In the genomic region with DNA sequence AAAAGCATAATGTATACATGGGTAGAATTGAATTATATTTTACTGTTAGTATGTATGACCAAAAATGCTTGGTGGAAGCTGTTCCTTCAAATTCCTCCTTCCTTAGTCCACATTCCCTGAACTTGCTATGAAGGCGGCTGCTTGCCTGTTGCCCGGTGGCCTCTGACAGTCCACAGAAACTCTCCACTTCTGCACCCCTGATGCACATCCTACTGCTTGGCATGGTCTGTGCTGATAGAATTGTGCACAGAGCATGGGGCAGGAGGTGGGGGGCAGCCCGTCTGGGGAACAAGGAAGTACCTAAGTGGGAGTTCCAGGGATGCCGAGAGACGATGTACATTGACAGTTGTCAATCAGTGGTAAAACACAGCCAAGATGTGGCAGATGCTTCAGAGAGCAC, we compare ENCODE assay signal across 31 cellular contexts. TPM values are rescaled to one million over a fixed set of nuclear protein-coding genes. Genes with fewer than 3 reads are reported as not detected.
"Had no signal": no experiment of that assay in that cellular context is flagged by ENCODE, and none has a peak within 500 bp of the region (broad histone marks: within the 10 kb centered on the region; RNA-seq: fewer than 3 reads in every experiment).

No MANE protein-coding gene starts in this region.

- H3K4me1 Mint-ChIP-seq: activated CD4-positive, alpha-beta T cell treated with anti-CD3 and anti-CD28 coated beads for 36 hours; activated CD4-positive, alpha-beta T cell treated with anti-CD3 and anti-CD28 coated beads, Interleukin-2, amount 10 ng/mL, durations not matched to agents 7 days and 5 days; activated naive CD4-positive, alpha-beta T cell treated with anti-CD3 and anti-CD28 coated beads, Interleukin-2, amount 10 ng/mL, durations not matched to agents 7 days and 5 days; activated naive CD8-positive, alpha-beta T cell treated with anti-CD3 and anti-CD28 coated beads, Interleukin-2, amount 50 U/mL, for 24 hours had no signal

- H3K9me3 ChIP-seq: MG63 had no signal

- ATAC-seq: activated CD4-positive, alpha-beta T cell treated with anti-CD3 and anti-CD28 coated beads for 36 hours; activated CD4-positive, CD25-positive, alpha-beta regulatory T cell treated with anti-CD3 and anti-CD28 coated beads, Interleukin-2, amount 50 U/mL, for 24 hours; activated CD8-positive, alpha-beta T cell treated with anti-CD3 and anti-CD28 coated beads, Interleukin-2, amount 10 ng/mL, durations not matched to agents 7 days and 5 days; activated naive CD8-positive, alpha-beta T cell treated with anti-CD3 and anti-CD28 coated beads, Interleukin-2, amount 50 U/mL, for 24 hours; activated T-cell treated with anti-CD3 and anti-CD28 coated beads, Interleukin-2, amount 50 U/mL, for 4 hours; WTC11 had no signal

- H3K4me3 Mint-ChIP-seq: activated CD4-positive, alpha-beta T cell treated with anti-CD3 and anti-CD28 coated beads for 36 hours; activated CD4-positive, alpha-beta T cell treated with anti-CD3 and anti-CD28 coated beads, Interleukin-2, amount 10 ng/mL, durations not matched to agents 7 days and 5 days; activated CD8-positive, alpha-beta T cell treated with anti-CD3 and anti-CD28 coated beads, Interleukin-2, amount 10 ng/mL, durations not matched to agents 7 days and 5 days; activated naive CD4-positive, alpha-beta T cell treated with anti-CD3 and anti-CD28 coated beads, Interleukin-2, amount 10 ng/mL, durations not matched to agents 7 days and 5 days; activated naive CD8-positive, alpha-beta T cell; activated naive CD8-positive, alpha-beta T cell treated with anti-CD3 and anti-CD28 coated beads, Interleukin-2, amount 50 U/mL, for 24 hours; activated T-cell treated with anti-CD3 and anti-CD28 coated beads, Interleukin-2, amount 50 U/mL, for 4 hours; T-helper 1 cell treated with Interleukin-12 subunit alpha and Interleukin-12 subunit beta and Interleukin-4 antibody, amounts not matched to agents 30 μg/mL and 1 μg/mL, for 36 hours; T-helper 2 cell treated with Interferon-gamma antibody and Interleukin-4, amounts not matched to agents 5 μg/mL and 100 μg/mL, for 36 hours; WTC11 had no signal

- H3K4me1 ChIP-seq: SJSA1 had no signal

- H3K27ac ChIP-seq: brain microvascular endothelial cell, PC-9, SJSA1 had no signal

- H2AFZ ChIP-seq: PC-9 had no signal

- DNase-seq: activated CD4-positive, alpha-beta T cell treated with anti-CD3 and anti-CD28 coated beads for 36 hours; activated CD4-positive, alpha-beta T cell treated with anti-CD3 and anti-CD28 coated beads, Interleukin-2, amount 10 ng/mL, durations not matched to agents 7 days and 5 days; activated CD4-positive, alpha-beta T cell treated with anti-CD3 and anti-CD28 coated beads, Interleukin-2, amount 50 U/mL, for 48 hours; activated CD8-positive, alpha-beta memory T cell treated with anti-CD3 and anti-CD28 coated beads, Interleukin-2, amount 50 U/mL, for 4 hours; activated CD8-positive, alpha-beta T cell treated with anti-CD3 and anti-CD28 coated beads, Interleukin-2, amount 10 ng/mL, durations not matched to agents 7 days and 5 days; activated effector memory CD4-positive, alpha-beta T cell treated with Interleukin-2 at 50 U/mL for 16 hours; activated naive CD4-positive, alpha-beta T cell treated with anti-CD3 and anti-CD28 coated beads, Interleukin-2, amount 10 ng/mL, durations not matched to agents 7 days and 5 days; activated naive CD8-positive, alpha-beta T cell treated with anti-CD3 and anti-CD28 coated beads, Interleukin-2, amount 50 U/mL, for 24 hours; activated T-cell treated with anti-CD3 and anti-CD28 coated beads for 4 hours; activated T-cell treated with anti-CD3 and anti-CD28 coated beads, Interleukin-2, amount 50 U/mL, for 4 hours; anterior cingulate cortex; brain microvascular endothelial cell; central memory CD4-positive, alpha-beta T cell; Kasumi-1; KG1; MG63; MV-4-11; NCI-H1092; NCI-H1436 treated with DMSO at 0.1 percent for 48 hours; NCI-H1694 treated with DMSO at 0.1 percent for 48 hours; NCI-H345; NCI-H524 treated with DMSO at 0.1 percent for 48 hours; PC-9; SHP77 had no signal

- H3K27ac Mint-ChIP-seq: activated CD4-positive, alpha-beta T cell treated with anti-CD3 and anti-CD28 coated beads for 36 hours; activated CD4-positive, alpha-beta T cell treated with anti-CD3 and anti-CD28 coated beads, Interleukin-2, amount 10 ng/mL, durations not matched to agents 7 days and 5 days; activated CD8-positive, alpha-beta T cell treated with anti-CD3 and anti-CD28 coated beads, Interleukin-2, amount 10 ng/mL, durations not matched to agents 7 days and 5 days; activated naive CD4-positive, alpha-beta T cell treated with anti-CD3 and anti-CD28 coated beads, Interleukin-2, amount 10 ng/mL, durations not matched to agents 7 days and 5 days; activated naive CD8-positive, alpha-beta T cell; activated naive CD8-positive, alpha-beta T cell treated with anti-CD3 and anti-CD28 coated beads, Interleukin-2, amount 50 U/mL, for 24 hours; T-helper 1 cell treated with Interleukin-12 subunit alpha and Interleukin-12 subunit beta and Interleukin-4 antibody, amounts not matched to agents 30 μg/mL and 1 μg/mL, for 36 hours; T-helper 2 cell treated with Interferon-gamma antibody and Interleukin-4, amounts not matched to agents 5 μg/mL and 100 μg/mL, for 36 hours; WTC11 had no signal

- H3K36me3 ChIP-seq: brain microvascular endothelial cell, MG63, SJSA1 had no signal

- H3K4me3 ChIP-seq: MG63, PC-9, SJSA1 had no signal

- H3K27me3 Mint-ChIP-seq: activated CD4-positive, alpha-beta T cell treated with anti-CD3 and anti-CD28 coated beads for 36 hours; activated CD4-positive, alpha-beta T cell treated with anti-CD3 and anti-CD28 coated beads, Interleukin-2, amount 10 ng/mL, durations not matched to agents 7 days and 5 days; activated naive CD4-positive, alpha-beta T cell treated with anti-CD3 and anti-CD28 coated beads, Interleukin-2, amount 10 ng/mL, durations not matched to agents 7 days and 5 days; activated naive CD8-positive, alpha-beta T cell treated with anti-CD3 and anti-CD28 coated beads, Interleukin-2, amount 50 U/mL, for 24 hours had no signal

- H3K36me3 Mint-ChIP-seq: activated naive CD4-positive, alpha-beta T cell treated with anti-CD3 and anti-CD28 coated beads, Interleukin-2, amount 10 ng/mL, durations not matched to agents 7 days and 5 days; activated naive CD8-positive, alpha-beta T cell; WTC11 had no signal

- H3K4me2 ChIP-seq: PC-9, SK-N-SH had no signal

- H3K27me3 ChIP-seq: brain microvascular endothelial cell, MG63, SJSA1 had no signal

- H3K9ac ChIP-seq: SK-N-SH had no signal

RNA-seq across cellular contexts. Expression of gene GABRB3, which starts 33.7 kb away (rescaled TPM):
- total RNA-seq: activated CD4-positive, alpha-beta T cell treated with anti-CD3 and anti-CD28 coated beads for 36 hours; SJSA1 had no signal
